In the genomic region with DNA sequence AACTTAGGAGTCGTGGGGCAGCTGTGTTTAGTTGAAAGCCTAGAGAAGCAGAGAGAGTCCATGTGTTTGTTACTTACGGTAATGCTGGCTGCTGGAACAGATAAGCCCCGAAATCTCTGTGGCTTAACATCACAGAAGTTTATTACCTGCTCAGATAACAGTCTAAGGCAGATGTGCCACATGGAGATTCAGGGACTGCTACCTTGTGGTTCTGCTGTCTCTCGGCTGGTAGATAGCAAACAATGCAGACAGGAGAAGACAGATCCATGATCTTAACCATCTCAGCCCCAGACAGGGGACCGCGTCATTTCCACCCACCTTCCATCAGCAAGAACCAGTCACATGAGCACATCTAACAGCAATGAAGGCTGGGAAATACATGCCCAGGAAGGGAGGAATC, we compare ENCODE assay signal across 1 cellular context. TPM values are rescaled to one million over a fixed set of nuclear protein-coding genes. Genes with fewer than 3 reads are reported as not detected.
"Had no signal": no experiment of that assay in that cellular context is flagged by ENCODE, and none has a peak within 500 bp of the region (broad histone marks: within the 10 kb centered on the region; RNA-seq: fewer than 3 reads in every experiment).

No MANE protein-coding gene starts in this region.

RNA-seq across cellular contexts. Expression of gene NPIPB6, which starts 30.7 kb away (rescaled TPM):
- total RNA-seq: HepG2 had no signal
